Comparison of ENCODE assay signal across 2 cellular contexts in the genomic region with DNA sequence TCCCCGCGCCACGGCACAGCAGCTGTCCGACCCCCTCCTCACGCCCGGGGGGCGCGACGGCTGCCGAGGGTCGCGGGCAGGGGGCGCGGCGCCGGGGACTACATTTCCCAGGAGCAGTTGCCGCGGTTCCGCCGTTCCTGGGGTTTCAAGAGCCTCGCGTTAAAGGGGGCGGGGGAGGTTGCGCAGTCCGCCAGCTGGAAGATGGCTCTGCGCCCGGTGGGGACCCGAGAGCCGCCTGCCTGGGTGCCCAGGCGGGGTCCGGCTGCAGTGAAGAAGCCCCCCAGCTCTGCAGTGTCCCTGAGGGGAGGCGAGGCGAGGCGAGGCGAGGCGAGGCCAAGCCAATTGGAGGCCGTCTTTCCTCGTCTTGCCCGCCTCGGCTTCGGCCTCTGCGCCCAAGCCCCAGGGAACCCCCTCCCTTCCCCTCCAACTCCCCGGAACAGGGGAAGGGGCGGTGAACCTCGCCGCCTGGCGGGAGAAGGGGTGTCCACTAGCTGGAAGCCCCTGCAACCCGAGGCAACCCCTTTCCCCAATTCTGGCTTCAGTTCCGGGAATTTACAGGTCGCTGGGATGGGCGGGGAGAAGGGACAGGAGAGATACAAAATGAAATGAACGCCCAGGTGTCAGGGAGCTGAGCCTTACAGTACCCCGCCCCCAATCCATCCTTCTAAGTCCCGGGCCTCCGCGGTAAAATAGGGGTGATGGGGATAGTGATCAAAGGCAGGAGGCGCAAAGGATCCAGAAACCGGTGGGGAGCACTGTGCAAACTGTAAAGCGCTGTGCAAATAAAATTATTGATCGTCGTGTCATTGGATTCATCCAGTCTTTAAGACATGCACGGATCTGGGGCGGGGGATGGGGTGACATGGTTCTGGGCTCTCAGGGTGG.
TF ChIP-seq lines count a peak whose summit lies in the region.

No MANE protein-coding gene starts in this region.

TF ChIP-seq in SK-N-SH, 30 proteins besides CTCF, POLR2A, EP300 and RAD21:
- TF ChIP-seq CHD2 (IDR thresholded peaks at IDR 0.05; ENCODE audit: low read length, partially characterized antibody) (peak; percentile 98), RFX5 (IDR thresholded peaks at IDR 0.05; ENCODE audit: low read length) (no peak), MEF2A (IDR thresholded peaks at IDR 0.05; ENCODE audit: borderline replicate concordance, low read depth) (no peak), NFIC (IDR thresholded peaks at IDR 0.05; ENCODE audit: borderline replicate concordance) (peak; percentile 48; the same call in 1 of the 2 replicates), GABPA (IDR thresholded peaks at IDR 0.05; ENCODE audit: low read depth) (peak; percentile 52), SMC3 (IDR thresholded peaks at IDR 0.05; ENCODE audit: low read depth, low read length) (peak; percentile 4; the same call in 1 of the 2 replicates), EZH2phosphoT487 (IDR thresholded peaks at IDR 0.05; ENCODE audit: borderline replicate concordance, low read depth) (no peak), ELF1 (IDR thresholded peaks at IDR 0.05) (peak; percentile 67), POLR2AphosphoS5 (IDR thresholded peaks at IDR 0.05; ENCODE audit: low read depth, low read length) (no peak), SIN3A (IDR thresholded peaks at IDR 0.05; ENCODE audit: borderline replicate concordance, low read depth, low read length) (no peak), NRF1 (IDR thresholded peaks at IDR 0.05; ENCODE audit: low read depth, low read length) (peak; percentile 44; the same call in 1 of the 2 replicates)
- TF ChIP-seq, protein P1, sequence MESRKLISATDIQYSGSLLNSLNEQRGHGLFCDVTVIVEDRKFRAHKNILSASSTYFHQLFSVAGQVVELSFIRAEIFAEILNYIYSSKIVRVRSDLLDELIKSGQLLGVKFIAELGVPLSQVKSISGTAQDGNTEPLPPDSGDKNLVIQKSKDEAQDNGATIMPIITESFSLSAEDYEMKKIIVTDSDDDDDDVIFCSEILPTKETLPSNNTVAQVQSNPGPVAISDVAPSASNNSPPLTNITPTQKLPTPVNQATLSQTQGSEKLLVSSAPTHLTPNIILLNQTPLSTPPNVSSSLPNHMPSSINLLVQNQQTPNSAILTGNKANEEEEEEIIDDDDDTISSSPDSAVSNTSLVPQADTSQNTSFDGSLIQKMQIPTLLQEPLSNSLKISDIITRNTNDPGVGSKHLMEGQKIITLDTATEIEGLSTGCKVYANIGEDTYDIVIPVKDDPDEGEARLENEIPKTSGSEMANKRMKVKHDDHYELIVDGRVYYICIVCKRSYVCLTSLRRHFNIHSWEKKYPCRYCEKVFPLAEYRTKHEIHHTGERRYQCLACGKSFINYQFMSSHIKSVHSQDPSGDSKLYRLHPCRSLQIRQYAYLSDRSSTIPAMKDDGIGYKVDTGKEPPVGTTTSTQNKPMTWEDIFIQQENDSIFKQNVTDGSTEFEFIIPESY (IDR thresholded peaks at IDR 0.05; ENCODE audit: borderline replicate concordance, low read depth), result peak; percentile 96
TF ChIP-seq in SK-N-SH: peak in this region for 7.

TF ChIP-seq in H1, 55 proteins besides CTCF, POLR2A, EP300 and RAD21:
- TF ChIP-seq CEBPB (IDR thresholded peaks at IDR 0.05; ENCODE audit: low read depth, low read length) (peak; percentile 56; the same call in 1 of the 2 replicates), SIX5 (IDR thresholded peaks at IDR 0.05; ENCODE audit: low read depth, low read length) (peak; percentile 22; the same call in 1 of the 2 replicates), HDAC2 (IDR thresholded peaks at IDR 0.05; ENCODE audit: borderline replicate concordance in 1 of 2, low read depth in 2 of 2, low read length in 2 of 2) (peak in 1 of 2 experiments; percentile 5; a peak in 1 of 4 replicates), GABPA (IDR thresholded peaks at IDR 0.05; ENCODE audit: borderline replicate concordance, insufficient read depth, low read length) (no peak), SUZ12 (IDR thresholded peaks at IDR 0.05; ENCODE audit: low read length) (0 out of 2 replicates have a peak, but pooled peaks have one; percentile 15), ASH2L (IDR thresholded peaks at IDR 0.05; ENCODE audit: low read length) (peak; percentile 16), EGR1 (IDR thresholded peaks at IDR 0.05; ENCODE audit: borderline replicate concordance, low read depth, low read length) (0 out of 2 replicates have a peak, but pooled peaks have one; percentile 1), RNF2 (IDR thresholded peaks at IDR 0.05; ENCODE audit: borderline replicate concordance, low read depth, low read length, missing control alignments, poor library complexity, severe bottlenecking) (peak; percentile 32), YY1 (IDR thresholded peaks at IDR 0.05; ENCODE audit: low read depth, low read length) (no peak), SAP30 (IDR thresholded peaks at IDR 0.05; ENCODE audit: insufficient read depth, insufficient replicate concordance, low read length) (peak; percentile 64), RFX5 (IDR thresholded peaks at IDR 0.05; ENCODE audit: borderline replicate concordance, low read depth, low read length) (no peak), SIRT6 (IDR thresholded peaks at IDR 0.05; ENCODE audit: low read length) (no peak), BRCA1 (IDR thresholded peaks at IDR 0.05; ENCODE audit: low read depth, low read length) (peak; percentile 64), CREB1 (IDR thresholded peaks at IDR 0.05) (peak; percentile 17; the same call in 1 of the 2 replicates), POU5F1 (IDR thresholded peaks at IDR 0.05; ENCODE audit: low read depth, low read length) (no peak), NRF1 (IDR thresholded peaks at IDR 0.05; ENCODE audit: low read depth, low read length) (no peak), CHD2 (IDR thresholded peaks at IDR 0.05; ENCODE audit: low read length) (peak; percentile 91), TCF12 (IDR thresholded peaks at IDR 0.05; ENCODE audit: low read depth, low read length) (no peak), TAF1 (IDR thresholded peaks at IDR 0.05; ENCODE audit: low read depth, low read length) (0 out of 2 replicates have a peak, but pooled peaks have one; percentile 8), KDM4A (IDR thresholded peaks at IDR 0.05; ENCODE audit: low read depth, low read length, severe bottlenecking) (peak; percentile 51), BCL11A (IDR thresholded peaks at IDR 0.05; ENCODE audit: low read depth in 2 of 2, low read length in 2 of 2) (no peak), SRF (IDR thresholded peaks at IDR 0.05; ENCODE audit: low read depth, low read length) (no peak), SIN3A (conservative IDR thresholded peaks at IDR 0.05 in 1 of 2, IDR thresholded peaks at IDR 0.05 in 1 of 2; ENCODE audit: low read depth in 1 of 2, low read length in 2 of 2) (peak in 1 of 2 experiments; percentile 32; a peak in 2 of 4 replicates), CHD1 (IDR thresholded peaks at IDR 0.05; ENCODE audit: low read depth, low read length) (no peak)
- TF ChIP-seq, protein P2, sequence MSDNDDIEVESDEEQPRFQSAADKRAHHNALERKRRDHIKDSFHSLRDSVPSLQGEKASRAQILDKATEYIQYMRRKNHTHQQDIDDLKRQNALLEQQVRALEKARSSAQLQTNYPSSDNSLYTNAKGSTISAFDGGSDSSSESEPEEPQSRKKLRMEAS (IDR thresholded peaks at IDR 0.05), result peak; percentile 50; the same call in 1 of the 2 replicates
